In genomic region chr3:45943207-45943846, GRCh38 we compare ENCODE assay signal across 12 cellular contexts. TPM values are rescaled to one million over a fixed set of nuclear protein-coding genes. Genes with fewer than 3 reads are reported as not detected.
A peak's percentile ranks its signal among the peaks of the same experiment; 100 is the strongest.
DNase-seq lines count a peak whose midpoint lies in the region; ATAC-seq and TF ChIP-seq lines count a peak whose summit lies in the region.
"Had no signal": no experiment of that assay in that cellular context is flagged by ENCODE, and none has a peak within 500 bp of the region (broad histone marks: within the 10 kb centered on the region; RNA-seq: fewer than 3 reads in every experiment).

Gene CXCR6, plus strand, starts transcription at chr3:45943464. Its CDS starts 3,018 bp downstream, at chr3:45946482.

- peak within 1 kb of the TSS; percentile 28 for H3K27ac Mint-ChIP-seq in CD4-positive, alpha-beta T cell

- no peaks in the 10 kb centered on the region for H3K27me3 ChIP-seq in CD4-positive, alpha-beta T cell (ENCODE audit: control insufficient read depth, insufficient read depth, low read length)
- H3K27me3 ChIP-seq in adipocyte (replicated peaks; ENCODE audit: control insufficient read depth, insufficient read depth, low read length) (no peaks in the 10 kb centered on the region), hepatocyte (no peaks in the 10 kb centered on the region)
- H3K27me3 ChIP-seq: body of pancreas had no signal

- 96% methylated on average over 8 of the region's 8 CpGs for WGBS in hepatocyte (ENCODE audit: low lambda C conversion rate, missing lambda C conversion rate)

- no peaks in the 10 kb centered on the region for H3K9me2 ChIP-seq in hepatocyte (replicated peaks; ENCODE audit: insufficient read depth)

- POLR2A ChIA-PET in CD4-positive, alpha-beta T cell (lab: Charles Lee): interaction anchor here (0.6 to 3.1 kb wide), 7 partner anchors 33 to 141 kb away, joined by 3 to 14 read pairs (median 6); partner anchors contain the start of gene FYCO1
- POLR2A ChIA-PET in GM10248 (lab: Yijun Ruan, JAX): no interaction called here

- peak in 7 of 10 experiments; percentile 13 to 41 (median 23) for DNase-seq in CD4-positive, alpha-beta T cell
- DNase-seq in adipocyte (ENCODE audit: low read depth) (peak; percentile 19), hepatocyte (ENCODE audit: low spot score) (no peak), GM10248 (ENCODE audit: extremely low spot score) (no peak), HuH-7.5 (ENCODE audit: low spot score) (no peak)
- peak; percentile 20 to 46 (median 21) for DNase-seq in stimulated activated CD4-positive, alpha-beta T cell treated with anti-CD3 and anti-CD28 coated beads, Interleukin-12 subunit alpha, Interleukin-12 subunit beta, amount 100 ng/mL, for 48 hours (ENCODE audit: low read depth in 2 of 3, low spot score in 1 of 3)
- DNase-seq: body of pancreas, foreskin fibroblast, lower lobe of right lung, NCI-H226 had no signal

- H3K4me1 ChIP-seq in adipocyte (ENCODE audit: control insufficient read depth, insufficient read depth, low read length) (peaks cover 7% of the 10 kb centered on the region), hepatocyte (ENCODE audit: insufficient read depth) (peaks cover 17% of the 10 kb centered on the region)
- H3K4me1 ChIP-seq: body of pancreas had no signal

- H3K9me3 ChIP-seq in CD4-positive, alpha-beta T cell (ENCODE audit: control insufficient read depth, low read length): no peaks in the 10 kb centered on the region
- no peaks in the 10 kb centered on the region for H3K9me3 ChIP-seq in adipocyte (ENCODE audit: control insufficient read depth, low read length)
- no peaks in the 10 kb centered on the region for H3K9me3 ChIP-seq in hepatocyte (ENCODE audit: low read depth)
- H3K9me3 ChIP-seq: body of pancreas, lower lobe of right lung had no signal

- ATAC-seq in CD4-positive, alpha-beta T cell (ENCODE audit: poor library complexity): peak; percentile 83
- no peak for ATAC-seq in GM19395 (IDR thresholded peaks at IDR 0.05; ENCODE audit: unreplicated experiment)
- ATAC-seq: body of pancreas, lower lobe of right lung had no signal

- H3K9ac ChIP-seq in adipocyte (ENCODE audit: low read length): no peak within 1 kb of the TSS

- no peaks in the 10 kb centered on the region for H3K79me2 ChIP-seq in hepatocyte

- H3K27ac ChIP-seq in CD4-positive, alpha-beta T cell (ENCODE audit: low read depth, low read length): no peak within 1 kb of the TSS
- H3K27ac ChIP-seq in VCaP (peak within 1 kb of the TSS; percentile 93), hepatocyte (no peak within 1 kb of the TSS)
- H3K27ac ChIP-seq: body of pancreas, lower lobe of right lung had no signal

- intact Hi-C loops in CD4-positive, alpha-beta T cell (cut with DNase I, micrococcal nuclease): loop anchor here (5.0 kb wide), 1 partner anchor 34 kb away; no protein-coding TSS in a partner anchor

- H3K36me3 ChIP-seq in adipocyte (ENCODE audit: control insufficient read depth, insufficient read depth, low read length, severe bottlenecking) (peaks cover 31% of the 10 kb centered on the region), hepatocyte (replicated peaks; ENCODE audit: insufficient read depth, low read depth) (peaks cover 3% of the 10 kb centered on the region)

- no peaks in the 10 kb centered on the region for H3K27me3 Mint-ChIP-seq in CD4-positive, alpha-beta T cell

- CTCF ChIA-PET in CD4-positive, alpha-beta T cell (lab: Charles Lee): interaction anchor here (0.9 to 1.5 kb wide), 6 partner anchors 84 to 545 kb away, joined by 3 to 12 read pairs (median 3); partner anchors contain the start of gene XCR1
- CTCF ChIA-PET in GM10248 (lab: Yijun Ruan, JAX): interaction anchor here (1.0 to 14.3 kb wide), 6 partner anchors 14 to 435 kb away, joined by 3 to 377 read pairs (median 6); no protein-coding TSS in a partner anchor

- no peaks in the 10 kb centered on the region for H4K20me1 ChIP-seq in hepatocyte (ENCODE audit: insufficient read depth, poor library complexity, severe bottlenecking)

- H3K9me3 Mint-ChIP-seq in CD4-positive, alpha-beta T cell: no peaks in the 10 kb centered on the region

- peak within 1 kb of the TSS; percentile 59 for H3K4me3 Mint-ChIP-seq in CD4-positive, alpha-beta T cell

- peaks cover 53% of the 10 kb centered on the region for H3K36me3 Mint-ChIP-seq in CD4-positive, alpha-beta T cell (ENCODE audit: low read depth)

- H3K4me2 ChIP-seq in hepatocyte: no peak within 1 kb of the TSS

- peaks cover 73% of the 10 kb centered on the region for H3K4me1 Mint-ChIP-seq in CD4-positive, alpha-beta T cell (ENCODE audit: low read depth)

- no peak for TF ChIP-seq CTCF in CD4-positive, alpha-beta T cell (IDR thresholded peaks at IDR 0.05)
- TF ChIP-seq CTCF in VCaP (conservative IDR thresholded peaks at IDR 0.05) (no peak), hepatocyte (IDR thresholded peaks at IDR 0.05; ENCODE audit: poor library complexity) (no peak), GM10248 (IDR thresholded peaks at IDR 0.05; ENCODE audit: control extremely low read depth, extremely low read depth, low read depth, missing control alignments) (no peak)

- H3K4me3 ChIP-seq in adipocyte (ENCODE audit: low read length) (no peak within 1 kb of the TSS), hepatocyte (no peak within 1 kb of the TSS)
- H3K4me3 ChIP-seq: body of pancreas, lower lobe of right lung had no signal

- no peak within 1 kb of the TSS for H2AFZ ChIP-seq in hepatocyte

RNA-seq across cellular contexts. Expression of gene CXCR6, which starts in this region (rescaled TPM):
- 1 to 10 TPM; 1.7 to 2.0 TPM for total RNA-seq in CD4-positive, alpha-beta T cell
- not detected in 2 replicates for total RNA-seq in hepatocyte
- polyA plus RNA-seq in hepatocyte: 0.33 TPM in 1 of 2 replicates, not detected in the other

Comparison
In these comparisons a context has a peak if more than half of its experiments do, and no peak if none do; other contexts are left out.
1. DNase-seq: peak in CD4-positive, alpha-beta T cell (7 of 10), adipocyte (single experiment) and stimulated activated CD4-positive, alpha-beta T cell treated with anti-CD3 and anti-CD28 coated beads, Interleukin-12 subunit alpha, Interleukin-12 subunit beta, amount 100 ng/mL, for 48 hours (3 of 3); none in hepatocyte (single experiment), GM10248 (single experiment) and HuH-7.5 (single experiment).